In the genomic region with DNA sequence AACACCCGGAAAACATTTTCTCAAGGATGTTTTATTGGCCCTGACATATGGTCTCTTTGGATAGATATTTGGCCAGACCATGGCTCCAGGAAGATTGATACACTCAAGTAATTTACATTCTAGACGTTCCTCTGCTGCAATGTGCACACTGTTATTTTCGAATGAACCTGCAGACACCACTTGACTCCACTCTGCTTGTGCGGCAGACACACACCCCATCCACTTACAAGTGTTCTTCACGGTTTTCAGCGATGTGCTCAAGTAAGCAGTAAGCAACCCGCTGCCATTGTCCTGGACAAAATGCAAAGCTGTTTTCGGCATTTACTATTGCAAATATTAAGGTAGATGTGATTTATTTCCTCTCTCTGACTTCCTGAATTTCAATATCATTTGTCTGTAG, we compare ENCODE assay signal across 32 cellular contexts. TPM values are rescaled to one million over a fixed set of nuclear protein-coding genes. Genes with fewer than 3 reads are reported as not detected.
"Had no signal": no experiment of that assay in that cellular context is flagged by ENCODE, and none has a peak within 500 bp of the region (broad histone marks: within the 10 kb centered on the region; RNA-seq: fewer than 3 reads in every experiment).

No MANE protein-coding gene starts in this region.

- H3K27me3 ChIP-seq: colonic mucosa, gastroesophageal sphincter, heart left ventricle, hepatocyte, sigmoid colon, testis, tibial nerve, upper lobe of left lung, uterus had no signal

- H3K27ac Mint-ChIP-seq: dendritic cell treated with granulocyte-macrophage colony-stimulating factor and Interleukin-4, amounts not matched to agents 40 ng/mL and 50 ng/mL, for 4 days; endodermal cell; immature natural killer cell; naive thymus-derived CD8-positive, alpha-beta T cell; nephron progenitor cell had no signal

- ATAC-seq: esophagus mucosa; gastroesophageal sphincter; heart left ventricle; left colon; left ventricle myocardium superior; naive thymus-derived CD8-positive, alpha-beta T cell; psoas muscle; right cardiac atrium; stimulated activated memory B cell treated with anti-CD40 and anti-IgM and Interleukin-4, amounts not matched to agents 10 μg/mL and 1 μg/mL and 100 μg/mL, for 72 hours; stimulated activated naive CD8-positive, alpha-beta T cell treated with anti-CD3 and anti-CD28 coated beads, Interleukin-15, Interleukin-2, amounts not matched to agents 100 U/mL and 50 U/mL, for 24 hours had no signal

- H3K4me2 ChIP-seq: hepatocyte had no signal

- H3K4me3 Mint-ChIP-seq: dendritic cell treated with granulocyte-macrophage colony-stimulating factor and Interleukin-4, amounts not matched to agents 40 ng/mL and 50 ng/mL, for 4 days; endodermal cell; immature natural killer cell; naive thymus-derived CD8-positive, alpha-beta T cell; nephron progenitor cell; stimulated activated memory B cell treated with anti-CD40 and anti-IgM and Interleukin-4, amounts not matched to agents 10 μg/mL and 1 μg/mL and 100 μg/mL, for 72 hours had no signal

- H3K79me2 ChIP-seq: hepatocyte had no signal

- H2AFZ ChIP-seq: hepatocyte had no signal

- DNase-seq: colonic mucosa; effector CD8-positive, alpha-beta T cell; endodermal cell; foreskin fibroblast; heart left ventricle; immature natural killer cell; islet precursor cell; kidney glomerular epithelial cell; left colon; left ventricle myocardium superior; lower lobe of right lung; naive thymus-derived CD8-positive, alpha-beta T cell; nephron progenitor cell; nucleus accumbens; psoas muscle; right cardiac atrium; sigmoid colon; stimulated activated CD4-positive, alpha-beta T cell treated with anti-CD3 and anti-CD28 coated beads, Interleukin-4, amount 100 ng/mL, for 4 hours; stimulated activated naive CD8-positive, alpha-beta T cell treated with anti-CD3 and anti-CD28 coated beads, Interleukin-15, Interleukin-2, amounts not matched to agents 100 U/mL and 50 U/mL, for 24 hours; substantia nigra; testis; upper lobe of left lung; uterus had no signal

- H3K27me3 Mint-ChIP-seq: dendritic cell treated with granulocyte-macrophage colony-stimulating factor and Interleukin-4, amounts not matched to agents 40 ng/mL and 50 ng/mL, for 4 days; naive thymus-derived CD8-positive, alpha-beta T cell; stimulated activated memory B cell treated with anti-CD40 and anti-IgM and Interleukin-4, amounts not matched to agents 10 μg/mL and 1 μg/mL and 100 μg/mL, for 72 hours had no signal

- H3K36me3 Mint-ChIP-seq: immature natural killer cell; naive thymus-derived CD8-positive, alpha-beta T cell; stimulated activated memory B cell treated with anti-CD40 and anti-IgM and Interleukin-4, amounts not matched to agents 10 μg/mL and 1 μg/mL and 100 μg/mL, for 72 hours had no signal

- H3K4me1 Mint-ChIP-seq: endodermal cell; immature natural killer cell; naive thymus-derived CD8-positive, alpha-beta T cell; nephron progenitor cell had no signal

- H3K9me3 ChIP-seq: colonic mucosa, gastroesophageal sphincter, heart left ventricle, lower lobe of right lung, psoas muscle, sigmoid colon, testis, tibial nerve, upper lobe of left lung, uterus had no signal

- H3K36me3 ChIP-seq: colonic mucosa, gastroesophageal sphincter, heart left ventricle, lower lobe of right lung, sigmoid colon, tibial nerve, upper lobe of left lung, uterus had no signal

- H3K9me3 Mint-ChIP-seq: dendritic cell treated with granulocyte-macrophage colony-stimulating factor and Interleukin-4, amounts not matched to agents 40 ng/mL and 50 ng/mL, for 4 days; endodermal cell; nephron progenitor cell; stimulated activated memory B cell treated with anti-CD40 and anti-IgM and Interleukin-4, amounts not matched to agents 10 μg/mL and 1 μg/mL and 100 μg/mL, for 72 hours had no signal

- H3K27ac ChIP-seq: colonic mucosa, epithelial cell of prostate, gastroesophageal sphincter, heart left ventricle, hepatocyte, lower lobe of right lung, psoas muscle, sigmoid colon, testis, tibial nerve, upper lobe of left lung, uterus had no signal

- H3K4me1 ChIP-seq: colonic mucosa, gastroesophageal sphincter, heart left ventricle, lower lobe of right lung, psoas muscle, testis, tibial nerve, upper lobe of left lung, uterus had no signal

- H3K4me3 ChIP-seq: colonic mucosa, gastroesophageal sphincter, heart left ventricle, hepatocyte, lower lobe of right lung, psoas muscle, sigmoid colon, testis, tibial nerve, upper lobe of left lung, uterus had no signal

RNA-seq across cellular contexts. Expression of a gene that starts 12.0 kb away (rescaled TPM):
- total RNA-seq: myocyte, osteocyte had no signal
- polyA plus RNA-seq: immature natural killer cell; naive thymus-derived CD8-positive, alpha-beta T cell had no signal
